Comparison of ENCODE assay signal across 1 cellular context in genomic region chr17:752620-753219, GRCh38.
TF ChIP-seq lines count a peak whose summit lies in the region.

No MANE protein-coding gene starts in this region.

TF ChIP-seq in IMR-90, 13 proteins besides CTCF, POLR2A, EP300 and RAD21:
- TF ChIP-seq RFX5 (IDR thresholded peaks at IDR 0.05; ENCODE audit: low read depth, low read length) (no peak), ELK1 (IDR thresholded peaks at IDR 0.05; ENCODE audit: borderline replicate concordance, low read depth, low read length) (no peak), CHD1 (IDR thresholded peaks at IDR 0.05; ENCODE audit: low read depth, low read length) (no peak), MAZ (IDR thresholded peaks at IDR 0.05; ENCODE audit: borderline replicate concordance, low read depth, low read length) (no peak), MAFK (IDR thresholded peaks at IDR 0.05; ENCODE audit: low read depth, low read length) (no peak), SMC3 (IDR thresholded peaks at IDR 0.05; ENCODE audit: low read depth, low read length) (no peak), MXI1 (IDR thresholded peaks at IDR 0.05; ENCODE audit: borderline replicate concordance, low read depth, low read length) (no peak)
